Comparison of ENCODE assay signal across 8 cellular contexts in the genomic region with DNA sequence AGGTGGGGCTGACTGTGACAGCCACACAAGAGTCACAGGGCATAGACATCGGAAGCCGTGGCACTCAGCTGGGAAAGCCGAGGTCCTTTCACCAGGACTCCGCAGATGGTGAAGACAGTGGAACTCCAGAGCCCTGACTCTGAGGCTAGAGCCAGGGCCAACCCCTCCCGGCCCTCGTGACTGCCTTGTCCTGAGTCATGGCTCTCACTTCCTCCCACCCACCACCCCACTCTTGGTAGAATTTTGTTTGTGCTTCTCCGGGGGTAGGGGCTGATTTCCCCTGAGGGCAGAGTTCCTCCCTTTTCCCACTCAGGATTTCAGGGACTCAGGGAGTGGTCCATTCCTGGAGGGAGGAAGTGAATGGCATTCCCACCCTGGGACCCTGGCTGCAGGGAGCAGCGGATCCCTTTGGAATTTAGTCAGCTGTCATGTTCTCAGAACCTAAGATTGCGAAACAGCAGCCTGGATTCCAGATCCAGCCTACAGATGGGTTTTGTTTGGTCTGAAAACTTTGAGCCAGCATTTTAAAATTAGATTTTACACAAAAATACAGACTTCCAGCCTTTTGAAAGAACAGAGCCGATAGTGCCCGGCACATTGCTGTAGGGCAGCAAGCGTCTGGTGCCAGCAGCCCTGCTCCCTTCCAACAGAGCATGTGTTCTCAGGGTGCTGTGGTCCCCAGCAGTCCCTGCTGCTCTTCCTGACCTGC. TPM values are rescaled to one million over a fixed set of nuclear protein-coding genes. Genes with fewer than 3 reads are reported as not detected.
DNase-seq lines count a peak whose midpoint lies in the region; ATAC-seq and FAIRE-seq lines count a peak whose summit lies in the region.

No MANE protein-coding gene starts in this region.

- H3K9me3 Mint-ChIP-seq in activated T-cell treated with anti-CD3 and anti-CD28 coated beads, Interleukin-2, amount 50 U/mL, for 72 hours, result no peaks in the 10 kb centered on the region

- H3K27ac Mint-ChIP-seq in activated T-cell treated with anti-CD3 and anti-CD28 coated beads, Interleukin-2, amount 50 U/mL, for 72 hours, result no peak overlapping the region

- peaks cover 7 to 35% of the 10 kb centered on the region in 2 donors for H3K36me3 Mint-ChIP-seq in activated T-cell treated with anti-CD3 and anti-CD28 coated beads, Interleukin-2, amount 50 U/mL, for 72 hours (ENCODE audit: insufficient read depth in 2 of 2)

- no peaks in the 10 kb centered on the region for H3K27me3 Mint-ChIP-seq in activated T-cell treated with anti-CD3 and anti-CD28 coated beads, Interleukin-2, amount 50 U/mL, for 72 hours (ENCODE audit: low read depth)

- peak; percentile 9 for FAIRE-seq in GM18507 (lab: Jason Lieb, UNC)

- intact Hi-C loops in Right ventricle myocardium superior (cut with DNase I), result loop anchor here (10.0 kb wide), 1 partner anchor 47 kb away; the partner anchor contains the start of gene TPCN1

- peak; percentile 77 for ATAC-seq in activated T-cell treated with anti-CD3 and anti-CD28 coated beads, Interleukin-2, amount 50 U/mL, for 72 hours (replicated peaks in 1 of 2)
- peak; percentile 88 for ATAC-seq in Right ventricle myocardium superior (ENCODE audit: poor library complexity)
- no peak for ATAC-seq in GM21390 (IDR thresholded peaks at IDR 0.05; ENCODE audit: unreplicated experiment)
- ATAC-seq in HG02588 (IDR thresholded peaks at IDR 0.05; ENCODE audit: unreplicated experiment), result no peak

- H3K4me3 Mint-ChIP-seq in activated T-cell treated with anti-CD3 and anti-CD28 coated beads, Interleukin-2, amount 50 U/mL, for 72 hours, result no peak overlapping the region

- DNase-seq in GM18507 (ENCODE audit: extremely low spot score, insufficient read length, low read depth) (no peak), Right ventricle myocardium superior (peak; percentile 91), renal cortical epithelial cell (ENCODE audit: low read depth) (peak; percentile 78), cerebellar nuclear complex (lab: John Stamatoyannopoulos, UW) (no peak), NCI-H526 treated with DMSO at 0.1 percent for 48 hours (lab: John Stamatoyannopoulos, UW) (no peak)
- DNase-seq in activated T-cell treated with anti-CD3 and anti-CD28 coated beads, Interleukin-2, amount 50 U/mL, for 72 hours, result peak; percentile 21 to 40

- peaks cover 23% of the 10 kb centered on the region for H3K4me1 Mint-ChIP-seq in activated T-cell treated with anti-CD3 and anti-CD28 coated beads, Interleukin-2, amount 50 U/mL, for 72 hours (ENCODE audit: low read depth)

RNA-seq across cellular contexts. Expression of gene TPCN1, which starts 50.7 kb away (rescaled TPM):
- 10 to 100 TPM; 74.7 to 84.0 TPM for total RNA-seq in activated T-cell treated with anti-CD3 and anti-CD28 coated beads, Interleukin-2, amount 50 U/mL, for 72 hours
- 128 TPM for total RNA-seq in Right ventricle myocardium superior
- total RNA-seq in renal cortical epithelial cell, result 20.1 and 48.6 TPM in 2 replicates

Comparison
In these comparisons a context has a peak if more than half of its experiments do, and no peak if none do; other contexts are left out.
1. DNase-seq: peak in activated T-cell treated with anti-CD3 and anti-CD28 coated beads, Interleukin-2, amount 50 U/mL, for 72 hours (2 of 2), Right ventricle myocardium superior (single experiment) and renal cortical epithelial cell (single experiment); none in GM18507 (single experiment), cerebellar nuclear complex (0 of 2) and NCI-H526 treated with DMSO at 0.1 percent for 48 hours (single experiment).
2. ATAC-seq: peak in activated T-cell treated with anti-CD3 and anti-CD28 coated beads, Interleukin-2, amount 50 U/mL, for 72 hours (2 of 2) and Right ventricle myocardium superior (single experiment); none in GM21390 (single experiment) and HG02588 (single experiment).